11 cellular contexts compared by ENCODE assay signal in the genomic region with DNA sequence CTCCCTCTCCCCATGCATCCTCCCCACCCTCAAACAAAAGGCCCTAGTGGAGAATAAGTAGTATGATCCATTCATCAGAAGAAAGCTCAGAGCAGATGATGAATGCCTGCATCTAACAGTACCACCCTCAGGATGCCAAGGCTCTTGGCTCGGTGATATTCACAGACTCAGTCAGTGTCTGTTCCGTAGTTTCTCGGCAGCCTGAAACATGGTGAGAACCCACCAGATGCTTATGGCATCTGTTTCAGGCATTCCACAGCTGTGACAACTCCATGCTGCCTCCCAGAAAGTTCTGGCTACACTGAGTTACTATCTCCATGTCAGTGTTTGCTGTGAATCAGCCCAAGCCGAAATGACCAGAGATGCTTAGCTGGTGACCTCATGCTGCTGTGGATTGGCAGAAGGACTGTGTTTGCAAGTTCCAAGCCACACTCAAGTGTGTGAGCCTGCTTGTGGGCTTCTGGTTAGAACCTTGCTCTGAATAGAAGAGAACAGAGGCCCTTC.
DNase-seq lines count a peak whose midpoint lies in the region; ATAC-seq and TF ChIP-seq lines count a peak whose summit lies in the region.
"Had no signal": no experiment of that assay in that cellular context is flagged by ENCODE, and none has a peak within 500 bp of the region (broad histone marks: within the 10 kb centered on the region; RNA-seq: fewer than 3 reads in every experiment).

No MANE protein-coding gene starts in this region.

- H3K9ac ChIP-seq in IMR-90 (ENCODE audit: low read depth, low read length), result no peak overlapping the region; the same call in 1 of the 2 replicates
- H3K9ac ChIP-seq in colonic mucosa (ENCODE audit: low read depth in 2 of 2, low read length in 2 of 2), result no peak overlapping the region

- 0% methylated on average over 3 of the region's 4 CpGs; no CpG with 5 or more reads in 1 of the 2 experiments for WGBS in IMR-90 (ENCODE audit: extremely low coverage in 2 of 2, insufficient read length in 1 of 2), 2 experiments

- H4K5ac ChIP-seq in IMR-90 (ENCODE audit: low read depth, low read length), result no peak overlapping the region

- H4K91ac ChIP-seq in IMR-90 (ENCODE audit: insufficient read depth, low read depth, low read length), result peak overlapping the region; percentile 56

- peak overlapping the region; percentile 2; the same call in 1 of the 2 replicates for H3K18ac ChIP-seq in IMR-90 (ENCODE audit: low read depth, low read length)

- H3K27ac ChIP-seq in IMR-90 (ENCODE audit: insufficient read depth, low read length) (peak overlapping the region; percentile 42), colonic mucosa (peak overlapping the region; percentile 44), layer of hippocampus (ENCODE audit: low read depth, low read length) (peak overlapping the region; percentile 13), GM23338 (ENCODE audit: low read depth) (no peak overlapping the region)

- BruUV-seq in IMR-90 (replicated peaks; lab: Mats Ljungman, UMichigan), result no TSS peak

- H3K27me3 ChIP-seq in IMR-90 (ENCODE audit: control insufficient read depth, insufficient read depth, low read length) (no peaks in the 10 kb centered on the region), colonic mucosa (no peaks in the 10 kb centered on the region), layer of hippocampus (ENCODE audit: control insufficient read depth, insufficient read depth, low read length) (no peaks in the 10 kb centered on the region), GM23338 (ENCODE audit: insufficient read depth) (no peaks in the 10 kb centered on the region; the same call in 1 of the 2 replicates)
- H3K27me3 ChIP-seq: tibial nerve had no signal

- H3K14ac ChIP-seq in IMR-90 (replicated peaks; ENCODE audit: low read depth, low read length), result peak overlapping the region; percentile 74

- H3F3A ChIP-seq in GM23338 (replicated peaks; ENCODE audit: low read depth), result no peaks in the 10 kb centered on the region

- no peaks in the 10 kb centered on the region for H3K9me3 ChIP-seq in IMR-90 (ENCODE audit: control insufficient read depth, insufficient read depth, low read length)
- no peaks in the 10 kb centered on the region for H3K9me3 ChIP-seq in colonic mucosa
- H3K9me3 ChIP-seq: tibial nerve had no signal

- H3K4me1 ChIP-seq in IMR-90 (ENCODE audit: control insufficient read depth, insufficient read depth, low read length) (peaks cover 13% of the 10 kb centered on the region), colonic mucosa (peaks cover 6% of the 10 kb centered on the region), GM23338 (ENCODE audit: insufficient read depth) (no peaks in the 10 kb centered on the region)

- in situ Hi-C loops in IMR-90 (cut with MboI; ENCODE audit: low sequenced_read_pairs), result no loop called here

- CTCF ChIA-PET in IMR-90 (lab: Yijun Ruan, JAX), result interaction anchor here (0.8 kb wide), 1 partner anchor 19 kb away, joined by 3 read pairs; no protein-coding TSS in a partner anchor
- CTCF ChIA-PET in activated CD4-positive, alpha-beta T cell treated with anti-CD3 and anti-CD28 coated beads, Interleukin-2, amount 10 ng/mL, durations not matched to agents 7 days and 5 days (lab: Charles Lee), result interaction anchor here (2.0 kb wide), 1 partner anchor 12 kb away, joined by 6 read pairs; no protein-coding TSS in a partner anchor

- peaks cover 21% of the 10 kb centered on the region for H3K4me1 Mint-ChIP-seq in activated CD4-positive, alpha-beta T cell treated with anti-CD3 and anti-CD28 coated beads, Interleukin-2, amount 10 ng/mL, durations not matched to agents 7 days and 5 days
- no peaks in the 10 kb centered on the region for H3K4me1 Mint-ChIP-seq in GM23338

- H4K20me1 ChIP-seq in IMR-90 (ENCODE audit: insufficient read depth, low read length) (peaks cover 8% of the 10 kb centered on the region; the same call in 1 of the 2 replicates), GM23338 (replicated peaks; ENCODE audit: insufficient read depth) (no peaks in the 10 kb centered on the region; the same call in 1 of the 2 replicates)

- peak overlapping the region; percentile 35; the same call in 1 of the 3 replicates for H2BK15ac ChIP-seq in IMR-90 (ENCODE audit: low read depth, low read length)

- H2AK9ac ChIP-seq in IMR-90 (replicated peaks; ENCODE audit: low read depth, low read length, poor library complexity), result peak overlapping the region; percentile 28

- 0 out of 2 replicates have a peak, but pooled peaks cover 6% of the 10 kb centered on the region for H3K9me2 ChIP-seq in GM23338 (ENCODE audit: insufficient read depth)

- H3K4me3 Mint-ChIP-seq in activated CD4-positive, alpha-beta T cell treated with anti-CD3 and anti-CD28 coated beads, Interleukin-2, amount 10 ng/mL, durations not matched to agents 7 days and 5 days, result no peak overlapping the region
- H3K4me3 Mint-ChIP-seq in GM23338, result no peak overlapping the region
- H3K4me3 Mint-ChIP-seq: activated naive CD4-positive, alpha-beta T cell treated with anti-CD3 and anti-CD28 coated beads for 36 hours had no signal

- 0 out of 2 replicates have a peak, but pooled peaks have one; percentile 17 for TF ChIP-seq CTCF in IMR-90 (conservative IDR thresholded peaks at IDR 0.05; ENCODE audit: low read depth, low read length)
- no peak for TF ChIP-seq CTCF in colonic mucosa (IDR thresholded peaks at IDR 0.05)
- TF ChIP-seq CTCF in GM23338 (conservative IDR thresholded peaks at IDR 0.05; ENCODE audit: low read depth in 2 of 2), result no peak

- H3K9me3 Mint-ChIP-seq in activated CD4-positive, alpha-beta T cell treated with anti-CD3 and anti-CD28 coated beads, Interleukin-2, amount 10 ng/mL, durations not matched to agents 7 days and 5 days, result no peaks in the 10 kb centered on the region
- H3K9me3 Mint-ChIP-seq in GM23338, result no peaks in the 10 kb centered on the region
- H3K9me3 Mint-ChIP-seq: activated naive CD4-positive, alpha-beta T cell treated with anti-CD3 and anti-CD28 coated beads for 36 hours had no signal

- DNase-seq in IMR-90, result peak; percentile 100
- peak; percentile 26 for DNase-seq in colonic mucosa
- peak; percentile 96 for DNase-seq in stromal cell of bone marrow (ENCODE audit: low read depth)
- DNase-seq in activated CD4-positive, alpha-beta T cell treated with anti-CD3 and anti-CD28 coated beads, Interleukin-2, amount 10 ng/mL, durations not matched to agents 7 days and 5 days, result no peak
- DNase-seq in activated CD8-positive, alpha-beta memory T cell treated with anti-CD3 and anti-CD28 coated beads for 24 hours, result no peak
- no peak for DNase-seq in GM23338 (ENCODE audit: low spot score)
- DNase-seq: activated naive CD4-positive, alpha-beta T cell treated with anti-CD3 and anti-CD28 coated beads for 36 hours; naive thymus-derived CD4-positive, alpha-beta T cell had no signal

- peak overlapping the region; percentile 93 for H2BK20ac ChIP-seq in IMR-90 (ENCODE audit: low read depth, low read length)

- no peaks in the 10 kb centered on the region for H3K79me2 ChIP-seq in GM23338 (replicated peaks; ENCODE audit: insufficient read depth)

- H3K36me3 Mint-ChIP-seq in activated CD4-positive, alpha-beta T cell treated with anti-CD3 and anti-CD28 coated beads, Interleukin-2, amount 10 ng/mL, durations not matched to agents 7 days and 5 days (ENCODE audit: low read depth), result no peaks in the 10 kb centered on the region
- H3K36me3 Mint-ChIP-seq in GM23338 (ENCODE audit: low read depth), result no peaks in the 10 kb centered on the region
- H3K36me3 Mint-ChIP-seq: naive thymus-derived CD4-positive, alpha-beta T cell had no signal

- H3K23ac ChIP-seq in IMR-90 (ENCODE audit: low read depth, low read length), result peak overlapping the region; percentile 21; the same call in 1 of the 2 replicates

- POLR2A ChIA-PET in IMR-90 (lab: Charles Lee; ENCODE audit: unreplicated experiment), result interaction anchor here (0.6 kb wide), 1 partner anchor 78 kb away, joined by 5 read pairs; no protein-coding TSS in a partner anchor
- POLR2A ChIA-PET in activated CD4-positive, alpha-beta T cell treated with anti-CD3 and anti-CD28 coated beads, Interleukin-2, amount 10 ng/mL, durations not matched to agents 7 days and 5 days (lab: Charles Lee), result no interaction called here

- peak overlapping the region; percentile 92 for H3K4ac ChIP-seq in IMR-90 (ENCODE audit: low read depth, low read length)

- intact Hi-C loops in IMR-90 (cut with micrococcal nuclease), result loop anchor here (1.0 to 10.0 kb wide), 3 partner anchors 69 to 512 kb away; a partner anchor contains a TSS
- intact Hi-C loops in colonic mucosa (cut with DNase I), result no loop called here

- peak overlapping the region; percentile 50 for H3K56ac ChIP-seq in IMR-90 (ENCODE audit: extremely low read depth, insufficient read depth, low read length)

- H2BK120ac ChIP-seq in IMR-90 (ENCODE audit: low read depth, low read length), result peak overlapping the region; percentile 74

- peaks cover 21% of the 10 kb centered on the region for H3K36me3 ChIP-seq in IMR-90 (ENCODE audit: control insufficient read depth, insufficient read depth, low read length)
- no peaks in the 10 kb centered on the region for H3K36me3 ChIP-seq in colonic mucosa
- no peaks in the 10 kb centered on the region for H3K36me3 ChIP-seq in GM23338 (ENCODE audit: insufficient read depth)

- no peak overlapping the region for H3K27ac Mint-ChIP-seq in activated CD4-positive, alpha-beta T cell treated with anti-CD3 and anti-CD28 coated beads, Interleukin-2, amount 10 ng/mL, durations not matched to agents 7 days and 5 days
- no peak overlapping the region for H3K27ac Mint-ChIP-seq in GM23338
- H3K27ac Mint-ChIP-seq: activated naive CD4-positive, alpha-beta T cell treated with anti-CD3 and anti-CD28 coated beads for 36 hours had no signal

- H2AFZ ChIP-seq in IMR-90 (replicated peaks; ENCODE audit: low read length, poor library complexity) (peak overlapping the region; percentile 76), GM23338 (no peak overlapping the region)

- ATAC-seq in IMR-90 (ENCODE audit: low read depth) (peak; percentile 94), GM21367 (IDR thresholded peaks at IDR 0.05; ENCODE audit: unreplicated experiment) (no peak), GM23338 (no peak; the same call in 2 of the 3 replicates)
- ATAC-seq: naive thymus-derived CD4-positive, alpha-beta T cell had no signal

- no peaks in the 10 kb centered on the region for H3K27me3 Mint-ChIP-seq in activated CD4-positive, alpha-beta T cell treated with anti-CD3 and anti-CD28 coated beads, Interleukin-2, amount 10 ng/mL, durations not matched to agents 7 days and 5 days
- H3K27me3 Mint-ChIP-seq in GM23338 (ENCODE audit: insufficient read depth, low read depth, poor library complexity), result peaks cover 4% of the 10 kb centered on the region
- H3K27me3 Mint-ChIP-seq: naive thymus-derived CD4-positive, alpha-beta T cell had no signal

- TF ChIP-seq RAD21 in IMR-90 (IDR thresholded peaks at IDR 0.05; ENCODE audit: low read length), result peak; percentile 30; the same call in 1 of the 2 replicates

- TF ChIP-seq POLR2A in IMR-90 (IDR thresholded peaks at IDR 0.05; ENCODE audit: low read depth, low read length), result peak; percentile 61; the same call in 1 of the 2 replicates

- dilution Hi-C loops in IMR-90 (cut with HindIII; ENCODE audit: low sequenced_read_pairs, unreplicated experiment), result no loop called here

- peaks cover 4 to 18% of the 10 kb centered on the region in 2 experiments; a peak in 3 of 4 replicates for H3K79me1 ChIP-seq in IMR-90 (ENCODE audit: low read depth in 1 of 2, low read length in 2 of 2)

- H2BK5ac ChIP-seq in IMR-90 (ENCODE audit: low read depth, low read length, poor library complexity, severe bottlenecking), result peak overlapping the region; percentile 64

- peaks cover 29% of the 10 kb centered on the region for H3K9me1 ChIP-seq in IMR-90 (ENCODE audit: insufficient read depth, low read length)

- H2AK5ac ChIP-seq in IMR-90 (ENCODE audit: low read depth, low read length), result peak overlapping the region; percentile 69

- H4K8ac ChIP-seq in IMR-90 (ENCODE audit: low read depth in 2 of 2, low read length in 2 of 2), result peak overlapping the region in 1 of 2 experiments; percentile 42; a peak in 1 of 4 replicates

- H3K4me2 ChIP-seq in IMR-90 (ENCODE audit: low read depth, low read length), result peak overlapping the region; percentile 43
- H3K4me2 ChIP-seq in GM23338, result no peak overlapping the region

- H3K4me3 ChIP-seq in IMR-90 (ENCODE audit: insufficient read depth, low read depth, low read length) (no peak overlapping the region), colonic mucosa (no peak overlapping the region), GM23338 (no peak overlapping the region)
- H3K4me3 ChIP-seq: tibial nerve had no signal

Comparison
In these comparisons a context has a peak if more than half of its experiments do, and no peak if none do; other contexts are left out.
1. DNase-seq: peak in IMR-90 (single experiment), colonic mucosa (single experiment) and stromal cell of bone marrow (single experiment); none in activated CD4-positive, alpha-beta T cell treated with anti-CD3 and anti-CD28 coated beads, Interleukin-2, amount 10 ng/mL, durations not matched to agents 7 days and 5 days (single experiment), activated CD8-positive, alpha-beta memory T cell treated with anti-CD3 and anti-CD28 coated beads for 24 hours (single experiment) and GM23338 (single experiment).